1 cellular context compared by ENCODE assay signal in the genomic region with DNA sequence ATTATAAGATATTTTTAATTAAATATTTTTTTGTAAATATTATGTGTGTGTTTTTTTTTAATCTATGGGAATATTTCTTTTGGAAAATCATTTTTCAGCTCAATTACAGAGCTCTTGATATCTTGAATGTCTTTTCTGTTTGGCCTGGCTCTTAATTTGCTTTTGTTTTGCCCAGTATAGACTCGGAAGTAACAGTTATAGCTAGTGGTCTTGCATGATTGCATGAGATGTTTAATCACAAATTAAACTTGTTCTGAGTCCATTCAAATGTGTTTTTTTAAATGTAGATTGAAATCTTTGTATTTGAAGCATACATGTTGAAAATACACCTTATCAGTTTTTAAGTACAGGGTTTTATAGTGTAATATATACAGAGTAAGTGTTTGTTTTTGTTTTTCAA.
TF ChIP-seq lines count a peak whose summit lies in the region.

No MANE protein-coding gene starts in this region.

TF ChIP-seq in GM23338, 12 proteins besides CTCF, POLR2A, EP300 and RAD21 (continued from another document):
- TF ChIP-seq ZNF462 (CRISPR knock-in tag; IDR thresholded peaks at IDR 0.05): no peak
- no peak for TF ChIP-seq EZH2 (IDR thresholded peaks at IDR 0.05; ENCODE audit: low read depth, unreplicated experiment)
- TF ChIP-seq REST (IDR thresholded peaks at IDR 0.05; ENCODE audit: unreplicated experiment): no peak
TF ChIP-seq in GM23338: peak in this region for 0.
